25 cellular contexts compared by ENCODE assay signal in the genomic region with DNA sequence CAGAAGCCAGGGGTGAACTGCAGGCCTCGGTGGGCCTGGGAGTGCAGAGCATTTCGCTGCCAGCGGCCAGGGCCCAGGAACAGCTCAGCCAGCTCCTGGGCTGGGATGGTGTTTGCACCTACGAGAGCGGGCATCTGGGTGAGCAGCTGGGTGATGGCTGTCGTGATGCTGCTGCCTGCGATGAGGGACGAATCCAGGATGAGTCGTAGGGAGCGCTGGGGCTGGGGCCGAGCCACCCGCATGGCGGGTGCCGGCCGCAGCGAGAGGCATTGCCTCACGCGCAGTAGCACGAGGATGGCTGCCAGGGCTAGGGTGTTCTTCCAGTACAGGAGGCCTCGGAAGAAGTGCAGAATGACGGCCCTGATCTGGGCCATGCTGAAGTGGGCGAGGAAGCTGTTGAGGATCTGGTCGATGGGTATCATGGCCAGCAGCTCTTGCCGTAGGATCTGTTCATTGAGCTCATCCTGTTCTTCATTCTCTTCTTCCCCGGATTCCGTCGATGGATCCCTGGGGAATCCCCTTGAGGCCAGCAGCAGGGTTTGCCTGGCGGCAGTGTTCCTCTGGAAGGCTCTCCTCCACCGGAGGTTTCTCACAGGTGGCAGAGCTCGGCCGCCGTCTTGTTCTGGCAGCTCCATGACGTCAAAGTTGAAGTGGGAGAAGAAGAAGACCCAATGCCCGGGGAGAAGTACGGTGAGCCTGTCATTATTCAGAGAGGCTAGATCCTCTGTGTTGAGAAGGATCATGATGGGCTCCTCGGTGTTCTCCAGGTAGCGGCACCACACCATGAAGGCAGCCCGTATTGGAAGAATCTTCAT. TPM values are rescaled to one million over a fixed set of nuclear protein-coding genes. Genes with fewer than 3 reads are reported as not detected.
"Had no signal": no experiment of that assay in that cellular context is flagged by ENCODE, and none has a peak within 500 bp of the region (broad histone marks: within the 10 kb centered on the region; RNA-seq: fewer than 3 reads in every experiment).

No MANE protein-coding gene starts in this region.

- H3K9me3 ChIP-seq: colonic mucosa, esophagus squamous epithelium, gastroesophageal sphincter, ovary, sigmoid colon, thoracic aorta, transverse colon had no signal

- H3K36me3 ChIP-seq: colonic mucosa, esophagus squamous epithelium, gastroesophageal sphincter, ovary, sigmoid colon, thoracic aorta, transverse colon had no signal

- H3K4me1 Mint-ChIP-seq: immature natural killer cell, memory B cell, natural killer cell, neural crest cell had no signal

- H3K9me3 Mint-ChIP-seq: immature natural killer cell, natural killer cell had no signal

- H3K27me3 ChIP-seq: colonic mucosa, ovary, transverse colon had no signal

- H3K27ac ChIP-seq: colonic mucosa, esophagus squamous epithelium, gastroesophageal sphincter, ovary, sigmoid colon, skin epidermis, stomach, thoracic aorta, transverse colon had no signal

- ATAC-seq: gastroesophageal sphincter, left colon, natural killer cell had no signal

- H3K27ac Mint-ChIP-seq: immature natural killer cell, memory B cell, mesothelial cell of epicardium, natural killer cell, progenitor cell of endocrine pancreas had no signal

- H3K4me3 ChIP-seq: colonic mucosa, esophagus squamous epithelium, gastroesophageal sphincter, ovary, sigmoid colon, skin epidermis, stomach, thoracic aorta, transverse colon had no signal

- H3K4me3 Mint-ChIP-seq: immature natural killer cell, memory B cell, mesothelial cell of epicardium, natural killer cell, neural crest cell had no signal

- H3K36me3 Mint-ChIP-seq: immature natural killer cell, mesothelial cell of epicardium, natural killer cell had no signal

- H3K4me1 ChIP-seq: colonic mucosa, esophagus squamous epithelium, gastroesophageal sphincter, sigmoid colon, stomach, transverse colon had no signal

- DNase-seq: colonic mucosa; dermis blood vessel endothelial cell; esophagus squamous epithelium; foreskin fibroblast; glutamatergic neuron; immature natural killer cell; left colon; natural killer cell; nucleus accumbens; sigmoid colon; stimulated activated CD4-positive, alpha-beta T cell treated with anti-CD3 and anti-CD28 coated beads, Interleukin-12 subunit alpha, Interleukin-12 subunit beta, amount 100 ng/mL, for 4 hours; stimulated activated naive CD4-positive, alpha-beta T cell; stomach; transverse colon had no signal

RNA-seq across cellular contexts. Expression of a gene that starts 22.1 kb away (rescaled TPM):
- total RNA-seq: colonic mucosa, dermis blood vessel endothelial cell, esophagus squamous epithelium, left colon, lower leg skin, myocyte, natural killer cell, sigmoid colon, stomach, thoracic aorta, transverse colon had no signal
- polyA plus RNA-seq: immature natural killer cell, keratinocyte, sigmoid colon, stomach had no signal

RNA-seq across cellular contexts. Expression of a gene that starts 55.5 kb away (rescaled TPM):
- polyA plus RNA-seq: immature natural killer cell had no signal
